ENCODE assay signal across 12 cellular contexts in the genomic region with DNA sequence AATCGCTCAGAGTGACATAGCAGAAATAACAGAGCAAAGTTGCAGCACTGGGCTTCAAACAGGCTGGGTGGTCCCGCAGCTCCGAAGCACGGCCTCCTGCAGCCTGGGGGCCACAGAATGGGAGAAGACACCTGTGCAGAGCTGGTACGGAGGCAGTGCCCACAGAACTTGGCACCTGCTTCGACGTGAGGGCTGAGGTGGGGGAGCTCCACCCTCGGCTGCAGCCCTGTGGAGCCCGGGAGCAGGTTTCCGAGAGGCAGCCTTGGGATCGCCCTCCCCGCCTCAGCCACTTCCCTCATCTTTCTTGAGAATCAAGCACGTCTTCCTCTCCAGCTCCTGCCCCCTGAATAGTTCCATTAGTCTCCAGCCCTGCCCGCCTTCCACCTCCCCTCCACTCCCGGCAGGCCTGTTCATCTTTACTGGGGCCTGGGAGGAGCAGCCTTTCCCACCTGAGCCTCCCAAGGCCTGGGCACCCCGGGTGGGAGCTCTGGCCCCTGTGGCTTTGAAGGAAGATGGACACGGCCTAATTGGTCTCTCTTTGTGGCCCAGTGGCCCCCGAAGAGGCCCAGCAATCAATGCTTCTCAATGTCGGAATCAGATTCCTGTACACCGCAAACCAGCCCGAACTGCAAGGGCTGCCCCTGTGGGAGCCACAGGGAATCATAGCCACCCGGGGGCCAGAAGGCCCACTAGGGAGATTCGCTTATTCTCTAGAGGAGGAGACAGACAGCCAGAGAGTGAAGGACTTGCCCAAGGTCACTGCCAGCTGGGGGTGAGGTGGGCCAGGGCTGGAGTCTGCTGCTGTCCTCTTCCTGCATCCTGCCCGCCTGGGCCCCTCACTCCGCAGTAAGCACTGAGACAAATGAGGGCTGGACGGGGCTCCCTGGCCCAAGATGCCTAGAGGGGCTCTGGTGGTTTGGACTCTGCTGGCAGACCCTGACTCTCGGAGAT.
"Had no signal": no experiment of that assay in that cellular context is flagged by ENCODE, and none has a peak within 500 bp of the region (broad histone marks: within the 10 kb centered on the region; RNA-seq: fewer than 3 reads in every experiment).

No MANE protein-coding gene starts in this region.

- H3K36me3 ChIP-seq: esophagus muscularis mucosa had no signal

- H3K9me3 ChIP-seq: esophagus muscularis mucosa had no signal

- H3K4me3 ChIP-seq: esophagus muscularis mucosa had no signal

- ATAC-seq: left lobe of liver; right cardiac atrium; stimulated activated memory B cell treated with anti-CD40 and anti-IgM and Interleukin-4, amounts not matched to agents 10 μg/mL and 1 μg/mL and 100 μg/mL, for 72 hours; T-cell had no signal

- H3K27ac ChIP-seq: esophagus muscularis mucosa had no signal

- DNase-seq: activated CD4-positive, alpha-beta T cell treated with anti-CD3 and anti-CD28 coated beads, Interleukin-2, amount 10 ng/mL, durations not matched to agents 7 days and 5 days; activated T-cell treated with anti-CD3 and anti-CD28 coated beads for 4 hours; anterior cingulate cortex; glutamatergic neuron; mesendoderm; stimulated activated CD4-positive, alpha-beta T cell treated with anti-CD3 and anti-CD28 coated beads, Interleukin-1b, Interleukin-23, amount 100 ng/mL, for 48 hours; T1000 had no signal
